1 cellular context compared by ENCODE assay signal in the genomic region with DNA sequence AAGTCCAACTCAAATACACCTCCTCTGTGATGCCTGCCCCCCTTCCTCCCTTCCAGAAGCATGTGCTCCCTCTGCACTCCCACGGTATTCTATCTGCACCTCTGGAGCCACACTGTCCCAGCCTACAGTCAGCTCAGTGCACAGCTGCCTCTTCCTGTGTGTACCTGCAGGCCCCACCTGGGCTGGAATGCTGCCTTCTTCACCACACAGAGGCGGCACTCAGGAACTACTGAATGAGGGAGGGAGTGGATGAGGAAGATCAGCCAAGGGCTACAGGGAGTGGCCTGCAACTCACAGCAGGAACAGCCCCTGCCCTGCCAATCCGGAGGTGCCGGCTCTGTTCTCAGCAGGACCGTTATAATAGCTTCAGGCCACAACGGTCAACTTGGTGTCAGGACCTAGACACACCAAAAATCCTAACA.
TF ChIP-seq lines count a peak whose summit lies in the region.

No MANE protein-coding gene starts in this region.

TF ChIP-seq in A549, 52 proteins besides CTCF, POLR2A, EP300 and RAD21 (continued from another document):
- no peak for TF ChIP-seq REST (IDR thresholded peaks at IDR 0.05)
TF ChIP-seq in A549: peak in this region for 0.
